9 cellular contexts compared by ENCODE assay signal in genomic region chr18:28176933-28177827, GRCh38. TPM values are rescaled to one million over a fixed set of nuclear protein-coding genes. Genes with fewer than 3 reads are reported as not detected.
DNase-seq lines count a peak whose midpoint lies in the region; TF ChIP-seq lines count a peak whose summit lies in the region.
"Had no signal": no experiment of that assay in that cellular context is flagged by ENCODE, and none has a peak within 500 bp of the region (broad histone marks: within the 10 kb centered on the region; RNA-seq: fewer than 3 reads in every experiment).

TSS of gene CDH2 (minus strand) at chr18:28177130. CDS start at chr18:28177022, 108 bp downstream.

- H3K27ac ChIP-seq in VCaP = peak within 1 kb of the TSS; percentile 32
- H3K27ac ChIP-seq in esophagus muscularis mucosa (replicated peaks in 1 of 4) = peak within 1 kb of the TSS; percentile 69 to 80 (median 78)
- H3K27ac ChIP-seq in transverse colon = peak within 1 kb of the TSS; percentile 5 to 51 (median 24)
- H3K27ac ChIP-seq: epithelial cell of prostate had no signal

- in situ Hi-C loops in transverse colon (cut with MboI; ENCODE audit: low pct_ligation_motif_present in 1 of 4, low pct_unique_long_range_greater_than_20kb in 1 of 4, low sequenced_read_pairs in 3 of 4) = no loop called here

- TF ChIP-seq POLR2A in esophagus muscularis mucosa (IDR thresholded peaks at IDR 0.05; ENCODE audit: low read depth) (no peak), transverse colon (IDR thresholded peaks at IDR 0.05) (no peak)

- H3K36me3 ChIP-seq in esophagus muscularis mucosa (peaks cover 0 to 3% (median 0%) of the 10 kb centered on the region in 4 donors), transverse colon (no peaks in the 10 kb centered on the region)

- TF ChIP-seq CTCF in VCaP (conservative IDR thresholded peaks at IDR 0.05) (0 out of 2 replicates have a peak, but pooled peaks have one; percentile 14), esophagus muscularis mucosa (IDR thresholded peaks at IDR 0.05) (peak in 1 of 3 experiments; percentile 13), transverse colon (IDR thresholded peaks at IDR 0.05) (no peak)

- H3K4me1 ChIP-seq in esophagus muscularis mucosa = peaks cover 0 to 40% (median 31%) of the 10 kb centered on the region in 4 donors
- peaks cover 0 to 19% (median 9%) of the 10 kb centered on the region in 4 donors for H3K4me1 ChIP-seq in transverse colon

- no peaks in the 10 kb centered on the region for H3K9me3 ChIP-seq in esophagus muscularis mucosa
- H3K9me3 ChIP-seq in transverse colon = no peaks in the 10 kb centered on the region

- peak; percentile 14 for DNase-seq in activated T-cell treated with anti-CD3 and anti-CD28 coated beads for 48 hours (ENCODE audit: low read depth)
- no peak for DNase-seq in activated T-cell treated with anti-CD3 and anti-CD28 coated beads for 4 hours
- peak; percentile 84 for DNase-seq in NCI-H1436 (lab: John Stamatoyannopoulos, UW)
- DNase-seq in esophagus muscularis mucosa (ENCODE audit: extremely low spot score) = no peak
- DNase-seq in middle frontal gyrus (ENCODE audit: extremely low spot score, low spot score) = peak; percentile 18
- DNase-seq in transverse colon = no peak
- no peak for DNase-seq in stimulated activated naive CD4-positive, alpha-beta T cell (lab: John Stamatoyannopoulos, UW)

- peak within 1 kb of the TSS; percentile 63 to 68 (median 64) for H3K4me3 ChIP-seq in esophagus muscularis mucosa
- peak within 1 kb of the TSS; percentile 16 to 64 (median 41) for H3K4me3 ChIP-seq in transverse colon

- H3K27me3 ChIP-seq in esophagus muscularis mucosa (peaks cover 0 to 68% (median 12%) of the 10 kb centered on the region in 4 donors), transverse colon (peaks cover 91% of the 10 kb centered on the region)

- TF ChIP-seq EP300 in esophagus muscularis mucosa (IDR thresholded peaks at IDR 0.05) = no peak
- no peak for TF ChIP-seq EP300 in transverse colon (IDR thresholded peaks at IDR 0.05; ENCODE audit: low read depth)

- intact Hi-C loops in esophagus muscularis mucosa (cut with DNase I) (no loop called here), transverse colon (cut with DNase I; ENCODE audit: low total_unique reads) (no loop called here)

- 0% methylated on average over 9 of the region's 108 CpGs for WGBS in esophagus muscularis mucosa
- WGBS in transverse colon (ENCODE audit: low coverage in 1 of 2), 2 donors = 8% methylated on average over 60 of the region's 108 CpGs; no CpG with 5 or more reads in 1 of the 2 donors

RNA-seq across cellular contexts. Expression of gene CDH2, which starts in this region (rescaled TPM):
- total RNA-seq in esophagus muscularis mucosa (10 to 100 TPM; 10.9 to 17.4 (median 13.6) TPM), transverse colon (1 to 10 TPM in 2 of 4 donors, under 1 TPM in 1, not detected in 1; 0.20 to 4.4 (median 1.1) TPM)

Comparison
In these comparisons a context has a peak if more than half of its experiments do, and no peak if none do; other contexts are left out.
1. DNase-seq: peak in activated T-cell treated with anti-CD3 and anti-CD28 coated beads for 48 hours (single experiment), NCI-H1436 (single experiment) and middle frontal gyrus (single experiment); none in activated T-cell treated with anti-CD3 and anti-CD28 coated beads for 4 hours (single experiment), esophagus muscularis mucosa (single experiment), transverse colon (single experiment) and stimulated activated naive CD4-positive, alpha-beta T cell (0 of 6).
2. H3K27ac ChIP-seq: peak in every context shown above with its lines; median percentile 78 in esophagus muscularis mucosa; 32 in VCaP; 24 in transverse colon.